8 cellular contexts compared by ENCODE assay signal in genomic region chr1:215568287-215568692, GRCh38. TPM values are rescaled to one million over a fixed set of nuclear protein-coding genes. Genes with fewer than 3 reads are reported as not detected.
DNase-seq lines count a peak whose midpoint lies in the region; ATAC-seq and TF ChIP-seq lines count a peak whose summit lies in the region.

No MANE protein-coding gene starts in this region.

- H3K9me2 ChIP-seq in DOHH2 (replicated peaks; ENCODE audit: control insufficient read depth, low read length) = no peaks in the 10 kb centered on the region

- peak overlapping the region; percentile 97 for H3K4me3 ChIP-seq in DOHH2 (ENCODE audit: low read length)
- peak overlapping the region; percentile 88 for H3K4me3 ChIP-seq in HL-60 (replicated peaks; ENCODE audit: insufficient read depth, low read length)

- peaks cover 67% of the 10 kb centered on the region for H3K79me2 ChIP-seq in DOHH2 (ENCODE audit: control insufficient read depth, low read length)

- H4K20me1 ChIP-seq in DOHH2 (ENCODE audit: control insufficient read depth, insufficient read depth, low read depth, low read length) = peaks cover 10% of the 10 kb centered on the region; the same call in 1 of the 2 replicates

- H3K9me3 Mint-ChIP-seq in activated T-helper 2 cell treated with anti-CD3 and anti-CD28 coated beads, Interferon-gamma antibody, Interleukin-2, Interleukin-4, amounts not matched to agents 10 μg/mL and 5 μg/mL and 100 μg/mL, durations not matched to agents 14 hours and 24 hours and 36 hours = no peaks in the 10 kb centered on the region

- H3K27me3 Mint-ChIP-seq in activated T-helper 2 cell treated with anti-CD3 and anti-CD28 coated beads, Interferon-gamma antibody, Interleukin-2, Interleukin-4, amounts not matched to agents 10 μg/mL and 5 μg/mL and 100 μg/mL, durations not matched to agents 14 hours and 24 hours and 36 hours (ENCODE audit: low read depth) = peaks cover 14% of the 10 kb centered on the region

- ATAC-seq in esophagus mucosa = no peak
- no peak for ATAC-seq in GM21367 (IDR thresholded peaks at IDR 0.05; ENCODE audit: unreplicated experiment)

- peaks cover 22% of the 10 kb centered on the region for H3K4me1 Mint-ChIP-seq in activated T-helper 2 cell treated with anti-CD3 and anti-CD28 coated beads, Interferon-gamma antibody, Interleukin-2, Interleukin-4, amounts not matched to agents 10 μg/mL and 5 μg/mL and 100 μg/mL, durations not matched to agents 14 hours and 24 hours and 36 hours (ENCODE audit: low read depth)

- intact Hi-C loops in activated T-helper 2 cell treated with anti-CD3 and anti-CD28 coated beads, Interferon-gamma antibody, Interleukin-2, Interleukin-4, amounts not matched to agents 10 μg/mL and 5 μg/mL and 100 μg/mL, durations not matched to agents 14 hours and 24 hours and 36 hours (cut with micrococcal nuclease) = no loop called here

- peak overlapping the region; percentile 57 for H3K4me2 ChIP-seq in DOHH2 (ENCODE audit: low read length)

- peaks cover 5% of the 10 kb centered on the region; the same call in 1 of the 2 replicates for H3K36me3 ChIP-seq in DOHH2 (ENCODE audit: control insufficient read depth, low read length)

- DNase-seq in HL-60 (ENCODE audit: low read depth in 1 of 2, low spot score in 1 of 2) (peak in 1 of 2 experiments; percentile 12), glomerular visceral epithelial cell (ENCODE audit: extremely low spot score) (peak; percentile 53), occipital lobe (lab: John Stamatoyannopoulos, UW) (peak; percentile 25), NCI-H2171 (lab: John Stamatoyannopoulos, UW) (no peak)
- DNase-seq in activated T-helper 2 cell treated with anti-CD3 and anti-CD28 coated beads, Interferon-gamma antibody, Interleukin-2, Interleukin-4, amounts not matched to agents 10 μg/mL and 5 μg/mL and 100 μg/mL, durations not matched to agents 14 hours and 24 hours and 36 hours (ENCODE audit: low spot score) = no peak

- H3K4me3 Mint-ChIP-seq in activated T-helper 2 cell treated with anti-CD3 and anti-CD28 coated beads, Interferon-gamma antibody, Interleukin-2, Interleukin-4, amounts not matched to agents 10 μg/mL and 5 μg/mL and 100 μg/mL, durations not matched to agents 14 hours and 24 hours and 36 hours (ENCODE audit: low read depth) = peak overlapping the region; percentile 86

- H3K27ac ChIP-seq in DOHH2 (ENCODE audit: low read depth, low read length) (peak overlapping the region; percentile 28), HL-60 (replicated peaks) (peak overlapping the region; percentile 87)

- peaks cover 45% of the 10 kb centered on the region for H3K4me1 ChIP-seq in DOHH2 (ENCODE audit: control insufficient read depth, low read length)

- no peak for TF ChIP-seq CTCF in DOHH2 (IDR thresholded peaks at IDR 0.05; ENCODE audit: low read depth, low read length, poor library complexity, severe bottlenecking)
- no peak for TF ChIP-seq CTCF in HL-60 (IDR thresholded peaks at IDR 0.05; ENCODE audit: insufficient read depth, low read length)

- peak overlapping the region; percentile 47 for H3K27ac Mint-ChIP-seq in activated T-helper 2 cell treated with anti-CD3 and anti-CD28 coated beads, Interferon-gamma antibody, Interleukin-2, Interleukin-4, amounts not matched to agents 10 μg/mL and 5 μg/mL and 100 μg/mL, durations not matched to agents 14 hours and 24 hours and 36 hours

- 0 out of 2 replicates have a peak, but pooled peaks cover 3% of the 10 kb centered on the region for H3F3A ChIP-seq in DOHH2 (ENCODE audit: control insufficient read depth, insufficient read depth)

- no peaks in the 10 kb centered on the region for H3K36me3 Mint-ChIP-seq in activated T-helper 2 cell treated with anti-CD3 and anti-CD28 coated beads, Interferon-gamma antibody, Interleukin-2, Interleukin-4, amounts not matched to agents 10 μg/mL and 5 μg/mL and 100 μg/mL, durations not matched to agents 14 hours and 24 hours and 36 hours (ENCODE audit: low read depth)

- no peaks in the 10 kb centered on the region for H3K27me3 ChIP-seq in DOHH2 (ENCODE audit: control insufficient read depth, low read length)
- H3K27me3 ChIP-seq in HL-60 (ENCODE audit: insufficient read depth, poor library complexity, severe bottlenecking) = no peaks in the 10 kb centered on the region

- no peaks in the 10 kb centered on the region for H3K9me3 ChIP-seq in DOHH2 (ENCODE audit: control insufficient read depth, insufficient read depth, low read length)

RNA-seq across cellular contexts. Expression of gene KCTD3, which starts 1.2 kb away (rescaled TPM):
- 6.6 and 6.8 TPM in 2 replicates for total RNA-seq in activated T-helper 2 cell treated with anti-CD3 and anti-CD28 coated beads, Interferon-gamma antibody, Interleukin-2, Interleukin-4, amounts not matched to agents 10 μg/mL and 5 μg/mL and 100 μg/mL, durations not matched to agents 14 hours and 24 hours and 36 hours
- 69.9 TPM for total RNA-seq in occipital lobe
- 38.1 TPM for total RNA-seq in esophagus mucosa

Comparison
In these comparisons a context has a peak if more than half of its experiments do, and no peak if none do; other contexts are left out.
1. DNase-seq: peak in glomerular visceral epithelial cell (single experiment) and occipital lobe (single experiment); none in activated T-helper 2 cell treated with anti-CD3 and anti-CD28 coated beads, Interferon-gamma antibody, Interleukin-2, Interleukin-4, amounts not matched to agents 10 μg/mL and 5 μg/mL and 100 μg/mL, durations not matched to agents 14 hours and 24 hours and 36 hours (single experiment) and NCI-H2171 (single experiment).